In the genomic region with DNA sequence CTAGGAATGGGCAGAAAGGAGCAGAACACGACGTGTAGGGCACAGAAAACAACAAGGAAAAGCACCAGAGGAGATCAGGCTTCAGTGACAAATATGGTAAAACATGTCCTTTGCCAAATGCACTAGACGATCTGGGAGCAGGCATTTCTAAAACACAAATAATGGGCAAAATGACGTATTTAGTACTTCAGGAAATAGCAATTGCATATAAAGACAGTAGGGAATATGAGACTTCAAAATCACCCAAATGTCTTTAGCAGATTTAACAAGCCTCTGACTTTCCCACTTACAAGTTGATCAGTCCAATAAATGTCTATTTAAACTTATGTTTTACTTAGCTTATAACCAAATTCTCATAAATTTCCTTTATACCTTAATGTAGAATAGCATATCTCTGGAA, we compare ENCODE assay signal across 23 cellular contexts.
"Had no signal": no experiment of that assay in that cellular context is flagged by ENCODE, and none has a peak within 500 bp of the region (broad histone marks: within the 10 kb centered on the region; RNA-seq: fewer than 3 reads in every experiment).

No MANE protein-coding gene starts in this region.

- DNase-seq: naive thymus-derived CD4-positive, alpha-beta T cell; natural killer cell; nucleus accumbens; pancreas; right cardiac atrium; right lobe of liver; sigmoid colon; small intestine; stimulated activated CD4-positive, alpha-beta T cell treated with anti-CD3 and anti-CD28 coated beads, Interleukin-15, amount 100 ng/mL, for 24 hours; stimulated activated CD4-positive, alpha-beta T cell treated with anti-CD3 and anti-CD28 coated beads, Interleukin-2, amount 100 ng/mL, for 24 hours; stimulated activated CD4-positive, alpha-beta T cell treated with anti-CD3 and anti-CD28 coated beads, Interleukin-2, amount 100 ng/mL, for 48 hours; stimulated activated CD4-positive, alpha-beta T cell treated with anti-CD3 and anti-CD28 coated beads, Interleukin-4, amount 100 ng/mL, for 24 hours; stimulated activated naive B cell treated with anti-CD40 and anti-IgM and Interleukin-4, amounts not matched to agents 10 μg/mL and 1 μg/mL and 100 μg/mL, for 72 hours; stimulated activated naive CD4-positive, alpha-beta T cell treated with Interleukin-2 at 50 U/mL for 16 hours; stomach; thyroid gland; trophoblast cell; upper lobe of left lung had no signal

- H3K9me3 ChIP-seq: neutrophil, pancreas, prostate gland, right lobe of liver, sigmoid colon, stomach, thoracic aorta, thyroid gland, tibial nerve, upper lobe of left lung, vagina had no signal

- H3K36me3 ChIP-seq: neutrophil, pancreas, prostate gland, right lobe of liver, sigmoid colon, stomach, thoracic aorta, thyroid gland, tibial nerve, upper lobe of left lung, vagina had no signal

- H3K4me3 ChIP-seq: pancreas, prostate gland, right lobe of liver, sigmoid colon, stomach, thoracic aorta, thyroid gland, tibial nerve, upper lobe of left lung, vagina had no signal

- H3K27me3 ChIP-seq: neutrophil, pancreas, right lobe of liver, sigmoid colon, stomach, thyroid gland, tibial nerve, upper lobe of left lung, vagina had no signal

- H3K4me1 ChIP-seq: pancreas, prostate gland, right lobe of liver, sigmoid colon, stomach, thyroid gland, tibial nerve, upper lobe of left lung, vagina had no signal

- H3K27ac ChIP-seq: neutrophil, pancreas, prostate gland, right lobe of liver, sigmoid colon, stomach, thoracic aorta, thyroid gland, tibial nerve, upper lobe of left lung, vagina had no signal
